ENCODE assay signal across 8 cellular contexts in genomic region chr2:202237787-202238233, GRCh38. TPM values are rescaled to one million over a fixed set of nuclear protein-coding genes. Genes with fewer than 3 reads are reported as not detected.
DNase-seq lines count a peak whose midpoint lies in the region; ATAC-seq, FAIRE-seq and TF ChIP-seq lines count a peak whose summit lies in the region.

No MANE protein-coding gene starts in this region.

- peaks cover 46% of the 10 kb centered on the region for H4K20me1 ChIP-seq in astrocyte (ENCODE audit: insufficient read depth, low read length)
- peaks cover 47% of the 10 kb centered on the region for H4K20me1 ChIP-seq in hepatocyte (ENCODE audit: insufficient read depth, poor library complexity, severe bottlenecking)

- H3K27ac ChIP-seq in astrocyte (ENCODE audit: low read depth, low read length) (peak overlapping the region; percentile 80), hepatocyte (peak overlapping the region; percentile 96), rectal smooth muscle tissue (ENCODE audit: low read depth, low read length) (peak overlapping the region; percentile 93)

- peak overlapping the region; percentile 98 for H2AFZ ChIP-seq in astrocyte (ENCODE audit: low read depth, low read length)
- peak overlapping the region; percentile 100 for H2AFZ ChIP-seq in hepatocyte

- peaks cover 1% of the 10 kb centered on the region for H3K27me3 ChIP-seq in astrocyte (ENCODE audit: insufficient read depth, low read length)
- no peaks in the 10 kb centered on the region for H3K27me3 ChIP-seq in hepatocyte
- no peaks in the 10 kb centered on the region for H3K27me3 ChIP-seq in rectal smooth muscle tissue (ENCODE audit: control insufficient read depth, insufficient read depth, low read length)

- no peaks in the 10 kb centered on the region for H3K9me3 Mint-ChIP-seq in astrocyte (ENCODE audit: unreplicated experiment)

- peaks cover 14% of the 10 kb centered on the region for H3K4me1 Mint-ChIP-seq in astrocyte (ENCODE audit: low read depth, unreplicated experiment)

- H3K4me1 ChIP-seq in astrocyte (ENCODE audit: insufficient read depth, low read length) (no peaks in the 10 kb centered on the region), hepatocyte (ENCODE audit: insufficient read depth) (peaks cover 9% of the 10 kb centered on the region), rectal smooth muscle tissue (ENCODE audit: control insufficient read depth, insufficient read depth, low read length) (peaks cover 7% of the 10 kb centered on the region)

- H3K27ac Mint-ChIP-seq in astrocyte (ENCODE audit: unreplicated experiment) = peak overlapping the region; percentile 91

- peak; percentile 52 for DNase-seq in AG10803 (ENCODE audit: low read depth)
- DNase-seq in GM13977 (ENCODE audit: low spot score) = peak; percentile 40
- DNase-seq in NCI-H2227 treated with DMSO at 0.1 percent for 48 hours (lab: John Stamatoyannopoulos, UW) = peak; percentile 68
- DNase-seq in astrocyte (ENCODE audit: low read depth) = peak; percentile 50
- peak; percentile 64 for DNase-seq in hepatocyte (ENCODE audit: low spot score)
- no peak for DNase-seq in amniotic stem cell (lab: John Stamatoyannopoulos, UW)

- H3K4me3 ChIP-seq in AG10803 (ENCODE audit: low read length) (peak overlapping the region; percentile 96), astrocyte (ENCODE audit: insufficient read depth, low read depth, low read length) (peak overlapping the region; percentile 85), hepatocyte (peak overlapping the region; percentile 98), rectal smooth muscle tissue (ENCODE audit: low read length) (peak overlapping the region; percentile 87)

- H3K9ac ChIP-seq in astrocyte (ENCODE audit: low read length) (peak overlapping the region; percentile 91), rectal smooth muscle tissue (ENCODE audit: low read length) (peak overlapping the region; percentile 76)

- H3K79me2 ChIP-seq in astrocyte (ENCODE audit: insufficient read depth, low read length) = peaks cover 56% of the 10 kb centered on the region
- H3K79me2 ChIP-seq in hepatocyte = peaks cover 53% of the 10 kb centered on the region

- 2% methylated on average over 24 of the region's 30 CpGs for WGBS in hepatocyte (ENCODE audit: low lambda C conversion rate, missing lambda C conversion rate)

- no peaks in the 10 kb centered on the region for H3K27me3 Mint-ChIP-seq in astrocyte (ENCODE audit: low read depth, unreplicated experiment)

- peak overlapping the region; percentile 99 for H3K4me3 Mint-ChIP-seq in astrocyte (ENCODE audit: unreplicated experiment)

- H3K9me3 ChIP-seq in astrocyte (ENCODE audit: insufficient read depth, low read depth, low read length) = no peaks in the 10 kb centered on the region
- no peaks in the 10 kb centered on the region for H3K9me3 ChIP-seq in hepatocyte (ENCODE audit: low read depth)

- in situ Hi-C loops in GM13977 (cut with MboI; ENCODE audit: low pct_unique_long_range_greater_than_20kb, low sequenced_read_pairs, unreplicated experiment) = no loop called here

- peak; percentile 44 for ATAC-seq in HG02885 (IDR thresholded peaks at IDR 0.05; ENCODE audit: poor library complexity, unreplicated experiment)

- no peak for FAIRE-seq in astrocyte (lab: Jason Lieb, UNC)

- no peaks in the 10 kb centered on the region for H3K36me3 ChIP-seq in astrocyte (ENCODE audit: insufficient read depth, low read length)
- no peaks in the 10 kb centered on the region for H3K36me3 ChIP-seq in hepatocyte (replicated peaks; ENCODE audit: insufficient read depth, low read depth)
- peaks cover 4% of the 10 kb centered on the region for H3K36me3 ChIP-seq in rectal smooth muscle tissue (ENCODE audit: control insufficient read depth, insufficient read depth, low read length)

- TF ChIP-seq CTCF in AG10803 (conservative IDR thresholded peaks at IDR 0.05; ENCODE audit: low read length) (no peak), GM13977 (IDR thresholded peaks at IDR 0.05; ENCODE audit: extremely low read depth, insufficient read depth, missing control alignments) (no peak), astrocyte (IDR thresholded peaks at IDR 0.05; ENCODE audit: insufficient read depth, low read depth, low read length) (no peak), hepatocyte (IDR thresholded peaks at IDR 0.05; ENCODE audit: poor library complexity) (no peak)

- H3K36me3 Mint-ChIP-seq in astrocyte (ENCODE audit: low read depth, unreplicated experiment) = no peaks in the 10 kb centered on the region

- H3K4me2 ChIP-seq in astrocyte (ENCODE audit: low read length) (peak overlapping the region; percentile 97), hepatocyte (peak overlapping the region; percentile 87)

- no peaks in the 10 kb centered on the region for H3K9me2 ChIP-seq in hepatocyte (replicated peaks; ENCODE audit: insufficient read depth)

RNA-seq across cellular contexts. Expression of gene SUMO1, which starts 0.6 kb away (rescaled TPM):
- total RNA-seq in astrocyte = 141 and 157 TPM in 2 replicates
- 142 and 153 TPM in 2 replicates for total RNA-seq in hepatocyte
- polyA plus RNA-seq in hepatocyte = 154 and 158 TPM in 2 replicates

RNA-seq across cellular contexts. Expression of gene NOP58, which starts 27.8 kb away (rescaled TPM):
- total RNA-seq in astrocyte (61.7 and 64.1 TPM in 2 replicates), hepatocyte (51.9 and 57.0 TPM in 2 replicates)
- polyA plus RNA-seq in hepatocyte = 57.3 and 65.4 TPM in 2 replicates
